Comparison of ENCODE assay signal across 1 cellular context in the genomic region with DNA sequence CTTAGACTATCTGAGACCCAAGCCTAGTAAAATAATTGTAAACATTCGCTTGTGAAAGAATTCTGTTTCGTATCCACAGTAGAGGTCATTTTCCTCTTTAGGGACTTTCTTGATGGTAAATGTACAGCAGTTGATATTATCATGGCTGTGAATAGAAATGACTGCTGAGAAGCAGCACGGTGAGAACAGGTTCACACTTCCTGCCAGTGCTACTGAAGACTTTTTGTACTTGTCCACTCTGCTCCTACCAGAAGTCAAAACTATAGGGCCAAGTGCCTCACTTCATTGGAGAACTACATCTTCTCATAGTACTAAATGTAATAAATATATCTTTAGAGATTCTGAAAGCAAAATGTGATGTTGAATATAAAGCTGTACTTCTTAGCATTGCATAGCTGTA. TPM values are rescaled to one million over a fixed set of nuclear protein-coding genes. Genes with fewer than 3 reads are reported as not detected.
"Had no signal": no experiment of that assay in that cellular context is flagged by ENCODE, and none has a peak within 500 bp of the region (broad histone marks: within the 10 kb centered on the region; RNA-seq: fewer than 3 reads in every experiment).

No MANE protein-coding gene starts in this region.

RNA-seq across cellular contexts. Expression of a gene that starts 40.8 kb away (rescaled TPM):
- total RNA-seq: OCI-LY7 had no signal
